ENCODE assay signal across 8 cellular contexts in the genomic region with DNA sequence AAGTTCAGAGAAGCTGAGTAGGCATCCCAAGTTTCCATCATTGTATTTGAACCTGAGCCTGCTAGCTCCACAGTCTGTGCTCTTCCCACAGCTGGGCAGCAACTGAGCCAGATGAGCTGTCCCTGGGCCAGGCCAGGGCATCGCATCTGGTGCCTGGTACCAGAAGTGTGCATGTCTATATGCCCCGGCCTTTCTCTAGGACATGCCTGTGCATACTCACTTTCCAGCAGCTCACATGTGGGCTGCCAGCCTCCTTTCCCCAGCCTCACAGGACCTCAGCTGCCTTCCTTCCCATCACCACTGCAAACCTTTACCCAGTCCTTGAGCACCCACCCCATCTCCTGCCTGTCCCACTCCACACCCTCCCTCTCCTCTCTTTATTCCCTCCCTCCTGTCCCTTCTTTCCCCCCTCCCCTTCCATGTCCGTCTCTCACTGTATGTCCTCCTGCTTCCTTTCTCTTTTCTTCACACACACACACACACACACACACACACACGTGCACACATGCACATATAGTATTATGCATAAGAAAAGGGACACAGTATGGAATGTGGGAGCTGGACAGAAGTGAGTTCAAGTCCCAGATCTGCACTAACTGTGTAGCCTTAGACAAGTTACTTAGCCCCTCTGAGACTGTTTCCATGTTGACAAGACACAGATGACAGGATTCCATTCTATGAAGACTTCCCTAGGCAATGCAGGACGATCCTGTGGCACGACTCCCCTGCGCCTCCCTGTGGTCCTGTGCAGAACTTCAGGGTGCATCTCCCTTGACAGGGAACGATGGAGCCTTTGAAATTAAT.
DNase-seq lines count a peak whose midpoint lies in the region; ATAC-seq and TF ChIP-seq lines count a peak whose summit lies in the region.

No MANE protein-coding gene starts in this region.

- TF ChIP-seq CTCF in cardiac fibroblast (IDR thresholded peaks at IDR 0.05; ENCODE audit: low read depth, low read length): peak; percentile 89

- DNase-seq in NOMO-1 (lab: John Stamatoyannopoulos, UW; ENCODE audit: unreplicated experiment in 2 of 2) (peak; percentile 39 to 62), NOMO-1 treated with dmso at 0.1 percent for 144 hours (lab: John Stamatoyannopoulos, UW; ENCODE audit: unreplicated experiment) (no peak), NCI-H1092 (lab: John Stamatoyannopoulos, UW) (peak; percentile 1), cardiac fibroblast (ENCODE audit: low read depth in 2 of 2) (peak; percentile 47 to 54), left kidney (ENCODE audit: low read depth, low spot score) (peak; percentile 78)
- peak in 3 of 4 experiments; percentile 6 to 21 (median 19) for DNase-seq in activated CD4-positive, CD25-positive, alpha-beta regulatory T cell (lab: John Stamatoyannopoulos, UW)
- DNase-seq in stimulated activated CD4-positive, alpha-beta T cell treated with anti-CD3 and anti-CD28 coated beads, TNF-alpha, amount 100 ng/mL, for 24 hours (ENCODE audit: low read depth in 3 of 3): peak; percentile 20 to 70 (median 38)

- ATAC-seq in HG02610 (IDR thresholded peaks at IDR 0.05; ENCODE audit: unreplicated experiment): peak; percentile 77

- H3K4me3 ChIP-seq in cardiac fibroblast (replicated peaks in 1 of 2; ENCODE audit: low read depth in 2 of 2, low read length in 2 of 2): no peak overlapping the region
